In genomic region chr2:221364672-221365071, GRCh38 we compare ENCODE assay signal across 29 cellular contexts.
"Had no signal": no experiment of that assay in that cellular context is flagged by ENCODE, and none has a peak within 500 bp of the region (broad histone marks: within the 10 kb centered on the region; RNA-seq: fewer than 3 reads in every experiment).

No MANE protein-coding gene starts in this region.

- H2AFZ ChIP-seq: neural progenitor cell, parathyroid adenoma had no signal

- H3K4me3 ChIP-seq: neural progenitor cell, ovary, psoas muscle, right lobe of liver, sigmoid colon, suprapubic skin, testis, tibial artery, transverse colon, upper lobe of right lung, uterus had no signal

- H3K79me2 ChIP-seq: parathyroid adenoma had no signal

- ATAC-seq: natural killer cell; psoas muscle; right cardiac atrium; right lobe of liver; stimulated activated memory B cell treated with anti-CD40 and anti-IgM and Interleukin-4, amounts not matched to agents 10 μg/mL and 1 μg/mL and 100 μg/mL, for 72 hours; stimulated activated naive CD8-positive, alpha-beta T cell treated with anti-CD3 and anti-CD28 coated beads, Interleukin-15, amount 100 ng/mL, for 72 hours; stimulated activated naive CD8-positive, alpha-beta T cell treated with anti-CD3 and anti-CD28 coated beads, Interleukin-15, Interleukin-2, amounts not matched to agents 100 U/mL and 50 U/mL, for 24 hours; upper lobe of right lung had no signal

- H3K36me3 Mint-ChIP-seq: natural killer cell; neural progenitor cell; stimulated activated memory B cell treated with anti-CD40 and anti-IgM and Interleukin-4, amounts not matched to agents 10 μg/mL and 1 μg/mL and 100 μg/mL, for 72 hours; type B pancreatic cell had no signal

- H3K36me3 ChIP-seq: neural progenitor cell, ovary, right lobe of liver, sigmoid colon, suprapubic skin, tibial artery, transverse colon, upper lobe of right lung, uterus had no signal

- H3K4me1 ChIP-seq: neural progenitor cell, parathyroid adenoma, psoas muscle, right lobe of liver, sigmoid colon, suprapubic skin, testis, transverse colon, upper lobe of right lung, uterus had no signal

- H3K9me3 Mint-ChIP-seq: natural killer cell; nephron; neural progenitor cell; stimulated activated memory B cell treated with anti-CD40 and anti-IgM and Interleukin-4, amounts not matched to agents 10 μg/mL and 1 μg/mL and 100 μg/mL, for 72 hours; stimulated activated naive CD8-positive, alpha-beta T cell treated with anti-CD3 and anti-CD28 coated beads, Interleukin-15, amount 100 ng/mL, for 72 hours had no signal

- H3K4me2 ChIP-seq: neural progenitor cell had no signal

- H3K9me3 ChIP-seq: ovary, psoas muscle, right lobe of liver, sigmoid colon, suprapubic skin, testis, tibial artery, transverse colon, upper lobe of right lung, uterus had no signal

- H3K27ac ChIP-seq: neural progenitor cell, ovary, parathyroid adenoma, psoas muscle, right lobe of liver, sigmoid colon, suprapubic skin, testis, tibial artery, transverse colon, upper lobe of right lung, uterus had no signal

- H3K27me3 ChIP-seq: neural progenitor cell, ovary, right lobe of liver, sigmoid colon, testis, tibial artery, transverse colon, upper lobe of right lung, uterus had no signal

- H3K27ac Mint-ChIP-seq: nephron; progenitor cell of endocrine pancreas; stimulated activated memory B cell treated with anti-CD40 and anti-IgM and Interleukin-4, amounts not matched to agents 10 μg/mL and 1 μg/mL and 100 μg/mL, for 72 hours; stimulated activated naive CD8-positive, alpha-beta T cell treated with anti-CD3 and anti-CD28 coated beads, Interleukin-15, amount 100 ng/mL, for 72 hours; type B pancreatic cell had no signal

- H3K4me1 Mint-ChIP-seq: natural killer cell; nephron; stimulated activated memory B cell treated with anti-CD40 and anti-IgM and Interleukin-4, amounts not matched to agents 10 μg/mL and 1 μg/mL and 100 μg/mL, for 72 hours; stimulated activated naive CD8-positive, alpha-beta T cell treated with anti-CD3 and anti-CD28 coated beads, Interleukin-15, amount 100 ng/mL, for 72 hours had no signal

- H3K4me3 Mint-ChIP-seq: natural killer cell; nephron; neural progenitor cell; stimulated activated memory B cell treated with anti-CD40 and anti-IgM and Interleukin-4, amounts not matched to agents 10 μg/mL and 1 μg/mL and 100 μg/mL, for 72 hours; stimulated activated naive CD8-positive, alpha-beta T cell treated with anti-CD3 and anti-CD28 coated beads, Interleukin-15, amount 100 ng/mL, for 72 hours; type B pancreatic cell had no signal

- DNase-seq: natural killer cell; occipital lobe; ovary; posterior cingulate gyrus; psoas muscle; right cardiac atrium; right lobe of liver; sigmoid colon; small intestine; stimulated activated CD4-positive, alpha-beta T cell treated with anti-CD3 and anti-CD28 coated beads, Interleukin-15, amount 100 ng/mL, for 24 hours; stimulated activated CD4-positive, alpha-beta T cell treated with anti-CD3 and anti-CD28 coated beads, Interleukin-4, amount 100 ng/mL, for 1 hour; stimulated activated CD4-positive, alpha-beta T cell treated with anti-CD3 and anti-CD28 coated beads, Interleukin-4, amount 100 ng/mL, for 4 hours; stimulated activated CD8-positive, alpha-beta memory T cell treated with anti-CD3 and anti-CD28 coated beads, Interleukin-4, amount 100 ng/mL, for 48 hours; stimulated activated naive CD4-positive, alpha-beta T cell; stimulated activated naive CD8-positive, alpha-beta T cell treated with anti-CD3 and anti-CD28 coated beads, Interleukin-15, amount 100 ng/mL, for 72 hours; stimulated activated naive CD8-positive, alpha-beta T cell treated with anti-CD3 and anti-CD28 coated beads, Interleukin-15, Interleukin-2, amounts not matched to agents 100 U/mL and 50 U/mL, for 24 hours; substantia nigra; testis; tibial artery; transverse colon; upper lobe of right lung; uterus had no signal
